10 cellular contexts compared by ENCODE assay signal in the genomic region with DNA sequence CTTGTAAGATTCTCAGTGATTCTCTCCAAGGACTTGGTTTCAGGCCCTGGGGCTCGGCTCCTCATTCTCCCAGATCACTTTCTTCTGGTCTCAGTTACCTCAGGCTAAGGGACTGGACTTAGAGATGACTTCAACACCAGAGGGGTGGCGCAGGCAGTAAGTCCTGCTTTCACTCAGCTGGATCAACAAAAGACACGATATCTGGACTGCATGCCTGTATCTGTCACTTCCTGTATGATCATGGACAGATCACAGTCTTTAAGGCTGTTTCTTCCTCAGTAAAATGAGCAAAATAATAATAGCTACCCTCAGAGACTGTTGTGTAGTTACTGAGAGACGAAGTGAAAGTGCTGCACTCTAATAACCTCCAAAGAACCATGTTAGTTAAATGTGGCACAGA. TPM values are rescaled to one million over a fixed set of nuclear protein-coding genes. Genes with fewer than 3 reads are reported as not detected.
DNase-seq lines count a peak whose midpoint lies in the region; ATAC-seq, FAIRE-seq and TF ChIP-seq lines count a peak whose summit lies in the region.
"Had no signal": no experiment of that assay in that cellular context is flagged by ENCODE, and none has a peak within 500 bp of the region (broad histone marks: within the 10 kb centered on the region; RNA-seq: fewer than 3 reads in every experiment).

No MANE protein-coding gene starts in this region.

- peak; percentile 46 for ATAC-seq in HG02798 (IDR thresholded peaks at IDR 0.05; ENCODE audit: poor library complexity, unreplicated experiment)
- no peak for ATAC-seq in HG02763 (IDR thresholded peaks at IDR 0.05; ENCODE audit: unreplicated experiment)

- H2BK5ac ChIP-seq in neuronal stem cell (ENCODE audit: low read length), result no peak overlapping the region

- H3K9me3 ChIP-seq in astrocyte (ENCODE audit: insufficient read depth, low read depth, low read length), result no peaks in the 10 kb centered on the region
- no peaks in the 10 kb centered on the region for H3K9me3 ChIP-seq in neuronal stem cell (replicated peaks in 1 of 2; ENCODE audit: control insufficient read depth in 2 of 2, insufficient read depth in 1 of 2, low read depth in 1 of 2, low read length in 2 of 2)

- peaks cover 2% of the 10 kb centered on the region for H3K36me3 Mint-ChIP-seq in astrocyte (ENCODE audit: low read depth, unreplicated experiment)
- peaks cover 2% of the 10 kb centered on the region for H3K36me3 Mint-ChIP-seq in progenitor cell of endocrine pancreas (ENCODE audit: insufficient read depth)

- no peak overlapping the region for H4K91ac ChIP-seq in neuronal stem cell (ENCODE audit: low read depth, low read length, poor library complexity)

- peaks cover 2% of the 10 kb centered on the region for H3K4me1 Mint-ChIP-seq in astrocyte (ENCODE audit: low read depth, unreplicated experiment)
- no peaks in the 10 kb centered on the region for H3K4me1 Mint-ChIP-seq in progenitor cell of endocrine pancreas (ENCODE audit: low read depth)

- no peaks in the 10 kb centered on the region for H3K36me3 ChIP-seq in astrocyte (ENCODE audit: insufficient read depth, low read length)
- H3K36me3 ChIP-seq in neuronal stem cell (replicated peaks in 1 of 2; ENCODE audit: control insufficient read depth in 2 of 2, insufficient read depth in 2 of 2, low read length in 2 of 2), result no peaks in the 10 kb centered on the region

- H3K79me2 ChIP-seq in astrocyte (ENCODE audit: insufficient read depth, low read length), result no peaks in the 10 kb centered on the region

- H3K4me3 ChIP-seq in astrocyte (ENCODE audit: insufficient read depth, low read depth, low read length), result no peak overlapping the region
- H3K4me3 ChIP-seq in neuronal stem cell (ENCODE audit: low read length in 2 of 2), result no peak overlapping the region

- no peak overlapping the region for H3K18ac ChIP-seq in neuronal stem cell (ENCODE audit: low read length)

- no peak overlapping the region for H3K23ac ChIP-seq in neuronal stem cell (ENCODE audit: low read depth, low read length, poor library complexity)

- no peak overlapping the region for H3K4ac ChIP-seq in neuronal stem cell (ENCODE audit: low read length)

- FAIRE-seq in astrocyte (lab: Jason Lieb, UNC), result peak; percentile 41

- peak overlapping the region; percentile 73 for H3K4me2 ChIP-seq in astrocyte (ENCODE audit: low read length)
- H3K4me2 ChIP-seq in neuronal stem cell (ENCODE audit: insufficient read depth, low read length, poor library complexity, severe bottlenecking), result no peak overlapping the region

- no peak overlapping the region for H2AK5ac ChIP-seq in neuronal stem cell (ENCODE audit: low read depth, low read length)

- intact Hi-C loops in posterior cingulate gyrus (cut with DNase I), result no loop called here

- H3K79me1 ChIP-seq in neuronal stem cell (ENCODE audit: low read depth, low read length), result no peaks in the 10 kb centered on the region

- no peaks in the 10 kb centered on the region for H3K27me3 Mint-ChIP-seq in astrocyte (ENCODE audit: low read depth, unreplicated experiment)
- H3K27me3 Mint-ChIP-seq in progenitor cell of endocrine pancreas, result no peaks in the 10 kb centered on the region

- no peak overlapping the region for H2BK12ac ChIP-seq in neuronal stem cell (ENCODE audit: low read length)

- no peak overlapping the region for H2BK15ac ChIP-seq in neuronal stem cell (ENCODE audit: low read length)

- DNase-seq in GM04503 (ENCODE audit: low read depth), result peak; percentile 5
- peak; percentile 23 for DNase-seq in astrocyte (ENCODE audit: low read depth)
- no peak for DNase-seq in neuronal stem cell (ENCODE audit: low spot score)
- no peak for DNase-seq in posterior cingulate gyrus
- DNase-seq in caudate nucleus (lab: John Stamatoyannopoulos, UW), result no peak
- DNase-seq in progenitor cell of endocrine pancreas (ENCODE audit: low spot score, unreplicated experiment), result no peak
- DNase-seq: cerebellar nuclear complex, NCI-H2227 treated with DMSO at 0.1 percent for 48 hours had no signal

- H3K4me3 Mint-ChIP-seq in astrocyte (ENCODE audit: unreplicated experiment), result no peak overlapping the region
- no peak overlapping the region for H3K4me3 Mint-ChIP-seq in progenitor cell of endocrine pancreas (ENCODE audit: low read depth)

- no peak overlapping the region for H3K27ac ChIP-seq in astrocyte (ENCODE audit: low read depth, low read length)
- no peak overlapping the region for H3K27ac ChIP-seq in neuronal stem cell (replicated peaks; ENCODE audit: low read length)
- H3K27ac ChIP-seq in caudate nucleus (ENCODE audit: low read depth, low read length), result no peak overlapping the region

- no peaks in the 10 kb centered on the region for H4K20me1 ChIP-seq in astrocyte (ENCODE audit: insufficient read depth, low read length)

- H2AFZ ChIP-seq in astrocyte (ENCODE audit: low read depth, low read length) (peak overlapping the region; percentile 26), neuronal stem cell (ENCODE audit: low read length) (peak overlapping the region; percentile 17)

- H4K8ac ChIP-seq in neuronal stem cell (ENCODE audit: low read depth, low read length), result no peak overlapping the region

- H3K27ac Mint-ChIP-seq in astrocyte (ENCODE audit: unreplicated experiment), result no peak overlapping the region
- H3K27ac Mint-ChIP-seq in progenitor cell of endocrine pancreas, result no peak overlapping the region

- H2BK120ac ChIP-seq in neuronal stem cell (ENCODE audit: low read depth, low read length), result no peak overlapping the region

- no peak overlapping the region for H3K14ac ChIP-seq in neuronal stem cell (ENCODE audit: low read length)

- no peaks in the 10 kb centered on the region for H3K9me3 Mint-ChIP-seq in astrocyte (ENCODE audit: unreplicated experiment)
- H3K9me3 Mint-ChIP-seq in progenitor cell of endocrine pancreas (ENCODE audit: low read depth), result peaks cover 9% of the 10 kb centered on the region

- TF ChIP-seq CTCF in astrocyte (IDR thresholded peaks at IDR 0.05; ENCODE audit: insufficient read depth, low read depth, low read length) (no peak), progenitor cell of endocrine pancreas (IDR thresholded peaks at IDR 0.05; ENCODE audit: unreplicated experiment) (no peak)

- H3K4me1 ChIP-seq in astrocyte (ENCODE audit: insufficient read depth, low read length) (peaks cover 10% of the 10 kb centered on the region), neuronal stem cell (ENCODE audit: control insufficient read depth in 2 of 2, insufficient read depth in 1 of 2, low read depth in 1 of 2, low read length in 2 of 2) (no peaks in the 10 kb centered on the region)

- H3K27me3 ChIP-seq in astrocyte (ENCODE audit: insufficient read depth, low read length) (no peaks in the 10 kb centered on the region), neuronal stem cell (ENCODE audit: control insufficient read depth in 3 of 3, insufficient read depth in 3 of 3, low read depth in 1 of 3, low read length in 3 of 3) (peaks cover 0 to 2% (median 0%) of the 10 kb centered on the region in 3 experiments)

- H3K9ac ChIP-seq in astrocyte (ENCODE audit: low read length), result no peak overlapping the region
- no peak overlapping the region for H3K9ac ChIP-seq in neuronal stem cell (ENCODE audit: low read depth, low read length, poor library complexity)

- WGBS in neuronal stem cell (ENCODE audit: extremely low coverage in 2 of 2, insufficient read length in 2 of 2, insufficient replicate concordance in 1 of 2), 2 donors, result no CpG with 5 or more reads among the region's 4 CpGs

RNA-seq across cellular contexts. Expression of a gene that starts 19.5 kb away (rescaled TPM):
- total RNA-seq in astrocyte (not detected in 2 replicates), progenitor cell of endocrine pancreas (not detected in 2 replicates)
- not detected for polyA plus RNA-seq in neuronal stem cell (2013, experiment 1 of 2)
- not detected for polyA plus RNA-seq in neuronal stem cell (2013, experiment 2 of 2)

RNA-seq across cellular contexts. Expression of a gene that starts 59.6 kb away (rescaled TPM):
- total RNA-seq in astrocyte (2.2 and 2.4 TPM in 2 replicates), progenitor cell of endocrine pancreas (2.7 and 3.9 TPM in 2 replicates)
- 0.31 TPM for polyA plus RNA-seq in neuronal stem cell (2013, experiment 1 of 2)
- polyA plus RNA-seq in neuronal stem cell (2013, experiment 2 of 2), result 0.22 TPM

Comparison
In these comparisons a context has a peak if more than half of its experiments do, and no peak if none do; other contexts are left out.
1. DNase-seq: peak in GM04503 (single experiment) and astrocyte (single experiment); none in neuronal stem cell (single experiment), posterior cingulate gyrus (0 of 10), caudate nucleus (0 of 61) and progenitor cell of endocrine pancreas (single experiment).